1 cellular context compared by ENCODE assay signal in genomic region chr6:51199272-51199671, GRCh38.
TF ChIP-seq lines count a peak whose summit lies in the region.

No MANE protein-coding gene starts in this region.

TF ChIP-seq in K562, 482 proteins besides CTCF, POLR2A, EP300 and RAD21 (continued from another document):
- TF ChIP-seq PBX2 (CRISPR knock-in tag; IDR thresholded peaks at IDR 0.05; ENCODE audit: low read depth): no peak
- TF ChIP-seq PBX2 (tag; conservative IDR thresholded peaks at IDR 0.05; ENCODE audit: low read depth): peak; percentile 49; the same call in 1 of the 2 replicates
- TF ChIP-seq TSHZ1 (CRISPR knock-in tag; IDR thresholded peaks at IDR 0.05): no peak
